Comparison of ENCODE assay signal across 21 cellular contexts in the genomic region with DNA sequence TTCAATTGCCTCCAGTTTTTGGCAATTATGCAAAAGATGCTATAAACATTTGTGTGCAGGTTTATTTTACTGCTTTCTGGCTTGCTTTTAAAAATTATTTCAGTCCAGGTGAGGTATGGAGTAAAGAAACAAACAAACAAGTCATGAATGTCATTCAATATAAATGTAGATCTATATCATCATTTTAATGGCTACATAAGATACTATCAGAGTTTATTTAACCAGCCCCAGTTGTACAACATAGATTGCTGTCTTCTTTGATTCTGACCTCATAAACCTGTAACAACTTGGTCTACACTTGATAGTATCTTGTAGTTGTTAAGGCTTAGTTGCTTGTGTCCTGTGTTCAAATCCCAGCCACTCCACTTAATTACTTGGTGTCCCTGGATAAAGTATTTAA. TPM values are rescaled to one million over a fixed set of nuclear protein-coding genes. Genes with fewer than 3 reads are reported as not detected.
DNase-seq lines count a peak whose midpoint lies in the region; ATAC-seq and TF ChIP-seq lines count a peak whose summit lies in the region.
"Had no signal": no experiment of that assay in that cellular context is flagged by ENCODE, and none has a peak within 500 bp of the region (broad histone marks: within the 10 kb centered on the region; RNA-seq: fewer than 3 reads in every experiment).

No MANE protein-coding gene starts in this region.

- no peak for TF ChIP-seq POLR2A in breast epithelium (IDR thresholded peaks at IDR 0.05)

- no peak for ATAC-seq in WTC11
- no peak for ATAC-seq in effector memory CD8-positive, alpha-beta T cell (replicated peaks)
- ATAC-seq in upper lobe of right lung: no peak

- no peak overlapping the region for H3K27ac ChIP-seq in breast epithelium
- peak overlapping the region; percentile 89 for H3K27ac ChIP-seq in upper lobe of right lung
- H3K27ac ChIP-seq: GM23248 had no signal

- H3K36me3 Mint-ChIP-seq in MCF 10A (ENCODE audit: insufficient read depth, unreplicated experiment) (no peaks in the 10 kb centered on the region), WTC11 (peaks cover 3% of the 10 kb centered on the region; the same call in 1 of the 2 replicates)
- H3K36me3 Mint-ChIP-seq in effector memory CD8-positive, alpha-beta T cell (ENCODE audit: insufficient read depth): no peaks in the 10 kb centered on the region
- H3K36me3 Mint-ChIP-seq: CD4-positive, alpha-beta memory T cell had no signal

- TF ChIP-seq CTCF in MCF 10A (IDR thresholded peaks at IDR 0.05; ENCODE audit: unreplicated experiment) (no peak), breast epithelium (IDR thresholded peaks at IDR 0.05) (no peak), WTC11 (IDR thresholded peaks at IDR 0.05) (no peak), upper lobe of right lung (IDR thresholded peaks at IDR 0.05) (no peak)

- H3K4me3 Mint-ChIP-seq in MCF 10A (ENCODE audit: unreplicated experiment) (peak overlapping the region; percentile 32), WTC11 (peak overlapping the region; percentile 64; the same call in 1 of the 2 replicates)
- H3K4me3 Mint-ChIP-seq in effector memory CD8-positive, alpha-beta T cell: peak overlapping the region; percentile 67 to 78

- H3K4me3 ChIP-seq in breast epithelium (no peak overlapping the region), upper lobe of right lung (no peak overlapping the region)

- POLR2A ChIA-PET in MCF 10A (lab: Yijun Ruan, JAX): interaction anchor here (0.6 to 5.5 kb wide), 8 partner anchors 9 to 240 kb away, joined by 3 to 38 read pairs (median 6); partner anchors contain the start of gene PIAS1
- POLR2A ChIA-PET in WTC11 (lab: Charles Lee): interaction anchor here (0.5 kb wide), 1 partner anchor 31 kb away, joined by 3 read pairs; no protein-coding TSS in a partner anchor

- CTCF ChIA-PET in MCF 10A (lab: Yijun Ruan, JAX): interaction anchor here (0.8 kb wide), 1 partner anchor 268 kb away, joined by 3 read pairs; no protein-coding TSS in a partner anchor
- CTCF ChIA-PET in WTC11 (lab: Charles Lee): no interaction called here

- no peak for DNase-seq in MCF 10A (ENCODE audit: unreplicated experiment)
- DNase-seq in breast epithelium (ENCODE audit: low spot score in 2 of 2): no peak
- no peak for DNase-seq in WTC11 (ENCODE audit: low spot score)
- no peak for DNase-seq in effector memory CD8-positive, alpha-beta T cell
- DNase-seq in upper lobe of right lung: no peak
- no peak for DNase-seq in occipital lobe (lab: John Stamatoyannopoulos, UW)
- no peak for DNase-seq in NCI-H2081 (lab: John Stamatoyannopoulos, UW)
- no peak for DNase-seq in cardiac septum (ENCODE audit: low spot score)
- DNase-seq: 8988T; CD4-positive, alpha-beta memory T cell; DMS53; GM23248; HCEC 1CT; NCI-H1105 treated with DMSO at 0.1 percent for 48 hours; NCI-H1694; NCI-H774; OCI-M1; RPMI8226; SIG-M5 had no signal

- H3K9me3 Mint-ChIP-seq in MCF 10A (ENCODE audit: unreplicated experiment) (peaks cover 22% of the 10 kb centered on the region), WTC11 (peaks cover 15% of the 10 kb centered on the region)
- no peaks in the 10 kb centered on the region for H3K9me3 Mint-ChIP-seq in effector memory CD8-positive, alpha-beta T cell

- intact Hi-C loops in MCF 10A (cut with micrococcal nuclease): no loop called here
- intact Hi-C loops in breast epithelium (cut with DNase I; ENCODE audit: low total_unique reads): no loop called here
- intact Hi-C loops in upper lobe of right lung (cut with DNase I): no loop called here
- intact Hi-C loops in cardiac septum (cut with DNase I): no loop called here

- H3K27ac Mint-ChIP-seq in MCF 10A (ENCODE audit: low read depth, unreplicated experiment): peak overlapping the region; percentile 73
- no peak overlapping the region for H3K27ac Mint-ChIP-seq in WTC11
- H3K27ac Mint-ChIP-seq in effector memory CD8-positive, alpha-beta T cell: no peak overlapping the region
- H3K27ac Mint-ChIP-seq: CD4-positive, alpha-beta memory T cell had no signal

- no peaks in the 10 kb centered on the region for H3K9me3 ChIP-seq in breast epithelium
- no peaks in the 10 kb centered on the region for H3K9me3 ChIP-seq in upper lobe of right lung

- no peaks in the 10 kb centered on the region for H3K36me3 ChIP-seq in breast epithelium
- no peaks in the 10 kb centered on the region for H3K36me3 ChIP-seq in upper lobe of right lung

- BruUV-seq in MCF 10A (replicated peaks; lab: Mats Ljungman, UMichigan): no TSS peak

- no peaks in the 10 kb centered on the region for H3K27me3 ChIP-seq in breast epithelium
- H3K27me3 ChIP-seq in upper lobe of right lung: no peaks in the 10 kb centered on the region

- H3K4me1 Mint-ChIP-seq in MCF 10A (ENCODE audit: insufficient read depth, unreplicated experiment): peaks cover 42% of the 10 kb centered on the region
- peaks cover 26% of the 10 kb centered on the region for H3K4me1 Mint-ChIP-seq in WTC11
- peaks cover 0 to 9% of the 10 kb centered on the region in 2 donors for H3K4me1 Mint-ChIP-seq in effector memory CD8-positive, alpha-beta T cell (ENCODE audit: low read depth in 2 of 2)

- H3K4me1 ChIP-seq in breast epithelium: no peaks in the 10 kb centered on the region
- peaks cover 22% of the 10 kb centered on the region for H3K4me1 ChIP-seq in upper lobe of right lung

- no peaks in the 10 kb centered on the region for H3K27me3 Mint-ChIP-seq in MCF 10A (ENCODE audit: insufficient read depth, unreplicated experiment)
- H3K27me3 Mint-ChIP-seq in WTC11 (ENCODE audit: low read depth): peaks cover 25% of the 10 kb centered on the region
- peaks cover 37 to 57% of the 10 kb centered on the region in 2 donors for H3K27me3 Mint-ChIP-seq in effector memory CD8-positive, alpha-beta T cell

TF ChIP-seq in WTC11, 78 proteins besides CTCF, POLR2A, EP300 and RAD21 (continues in another document):
- no peak for TF ChIP-seq ZBTB43 (CRISPR knock-in tag; IDR thresholded peaks at IDR 0.05)
- TF ChIP-seq, protein P1, sequence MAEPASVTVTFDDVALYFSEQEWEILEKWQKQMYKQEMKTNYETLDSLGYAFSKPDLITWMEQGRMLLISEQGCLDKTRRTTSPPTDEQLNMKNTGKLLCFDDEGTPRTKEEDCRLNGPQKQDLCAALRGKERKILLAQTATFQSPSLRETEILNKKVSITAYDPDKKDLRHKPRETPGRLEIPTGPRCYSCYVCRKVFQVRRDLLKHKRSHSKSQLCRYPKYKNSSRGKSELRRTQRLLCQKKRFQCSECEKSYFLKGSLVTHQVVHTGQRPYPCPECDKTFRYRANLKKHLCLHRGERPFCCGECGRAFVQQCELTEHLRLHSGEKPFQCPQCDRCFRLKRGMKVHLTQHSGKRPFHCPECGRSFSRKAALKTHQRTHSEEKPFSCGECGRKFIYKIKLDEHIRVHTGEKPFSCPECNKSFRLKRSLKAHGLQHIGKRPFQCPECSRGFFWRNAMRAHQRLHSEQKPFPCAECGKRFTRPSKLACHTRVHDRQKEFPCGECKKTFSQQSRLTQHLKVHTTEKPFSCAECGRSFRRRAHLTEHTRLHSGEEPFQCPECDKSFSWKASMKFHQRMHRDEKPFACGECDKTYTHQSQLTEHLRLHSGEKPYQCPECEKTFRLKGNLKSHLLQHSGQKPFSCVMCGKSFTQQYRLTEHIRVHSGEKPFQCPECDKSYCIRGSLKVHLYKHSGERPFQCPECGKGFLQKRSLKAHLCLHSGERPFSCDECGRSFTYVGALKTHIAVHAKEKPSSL (CRISPR knock-in tag; conservative IDR thresholded peaks at IDR 0.05): no peak
- no peak for TF ChIP-seq ZBTB21 (CRISPR knock-in tag; IDR thresholded peaks at IDR 0.05; ENCODE audit: borderline replicate concordance)
- no peak for TF ChIP-seq HMGXB4 (CRISPR knock-in tag; IDR thresholded peaks at IDR 0.05)
- TF ChIP-seq SOX15 (CRISPR knock-in tag; IDR thresholded peaks at IDR 0.05): no peak

RNA-seq across cellular contexts. Expression of gene RNU6-1, which starts 46.0 kb away (rescaled TPM):
- total RNA-seq in MCF 10A (2022) (not detected in 2 replicates), breast epithelium (not detected), WTC11 (2021) (not detected in 3 replicates), upper lobe of right lung (not detected), occipital lobe (not detected), cardiac septum (not detected)
- total RNA-seq: CD4-positive, alpha-beta memory T cell; GM23248; LHCN-M2; NCI-H460 had no signal
